17 cellular contexts compared by ENCODE assay signal in the genomic region with DNA sequence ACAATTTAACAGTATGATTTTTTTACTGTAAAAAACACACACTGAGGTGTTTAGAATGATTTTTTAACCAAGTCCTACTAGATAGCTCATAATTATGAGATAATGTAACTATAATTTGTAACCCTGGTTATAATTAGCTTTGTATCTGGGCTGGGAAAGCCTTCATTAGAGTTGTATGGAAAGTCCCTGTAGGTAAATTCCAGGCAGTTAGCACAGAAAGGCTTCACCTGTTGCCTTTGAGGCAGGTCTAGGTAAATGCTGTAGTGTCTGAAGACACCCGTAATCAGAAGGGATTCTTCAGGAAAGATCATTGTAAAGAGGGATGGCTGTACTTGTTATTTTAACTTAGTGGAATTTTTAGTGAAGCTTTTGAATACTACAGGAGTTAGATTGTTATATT. TPM values are rescaled to one million over a fixed set of nuclear protein-coding genes. Genes with fewer than 3 reads are reported as not detected.
DNase-seq lines count a peak whose midpoint lies in the region; ATAC-seq, FAIRE-seq and TF ChIP-seq lines count a peak whose summit lies in the region.
"Had no signal": no experiment of that assay in that cellular context is flagged by ENCODE, and none has a peak within 500 bp of the region (broad histone marks: within the 10 kb centered on the region; RNA-seq: fewer than 3 reads in every experiment).

No MANE protein-coding gene starts in this region.

- no peak overlapping the region for H3K4me2 ChIP-seq in mesenchymal stem cell (ENCODE audit: low read length, poor library complexity, severe bottlenecking)
- H3K4me2 ChIP-seq: BLaER1 treated with 17β-estradiol and CSF1 and Interleukin-3, amounts not matched to agents 10 nM and 100 nM had no signal

- no peak overlapping the region for H3K4ac ChIP-seq in mesenchymal stem cell (ENCODE audit: low read depth in 1 of 2, low read length in 2 of 2)

- H3K9ac ChIP-seq in colonic mucosa (ENCODE audit: low read depth in 2 of 2, low read length in 2 of 2) (peak overlapping the region in 1 of 2 donors; percentile 24), mesenchymal stem cell (ENCODE audit: low read length) (peak overlapping the region; percentile 95)
- H3K9ac ChIP-seq: BLaER1 treated with 17β-estradiol and CSF1 and Interleukin-3, amounts not matched to agents 10 nM and 100 nM had no signal

- no peak for ATAC-seq in natural killer cell treated with Interleukin-12 subunit alpha and Interleukin-12 subunit beta and Interleukin-15 and Interleukin-18, amount 100 ng/mL, for 72 hours
- no peak for ATAC-seq in HG03097 (IDR thresholded peaks at IDR 0.05; ENCODE audit: low FRiP score, unreplicated experiment)
- ATAC-seq: activated CD8-positive, alpha-beta T cell treated with anti-CD3 and anti-CD28 coated beads for 36 hours had no signal

- no peak for TF ChIP-seq POLR2A in H54 (IDR thresholded peaks at IDR 0.05; ENCODE audit: low read depth, low read length)

- no peak overlapping the region for H2BK15ac ChIP-seq in mesenchymal stem cell (ENCODE audit: low read depth, poor library complexity, severe bottlenecking)

- H3K36me3 ChIP-seq in colonic mucosa (no peaks in the 10 kb centered on the region), mesenchymal stem cell (ENCODE audit: control insufficient read depth in 1 of 2, insufficient read depth in 2 of 2, low read depth in 1 of 2, low read length in 2 of 2) (peaks cover 0 to 23% of the 10 kb centered on the region in 2 experiments)
- H3K36me3 ChIP-seq: BLaER1 treated with 17β-estradiol and CSF1 and Interleukin-3, amounts not matched to agents 10 nM and 100 nM; prostate gland; suprapubic skin had no signal

- no peaks in the 10 kb centered on the region for H3K9me3 Mint-ChIP-seq in natural killer cell treated with Interleukin-12 subunit alpha and Interleukin-12 subunit beta and Interleukin-15 and Interleukin-18, amount 100 ng/mL, for 72 hours
- H3K9me3 Mint-ChIP-seq: activated CD8-positive, alpha-beta T cell treated with anti-CD3 and anti-CD28 coated beads for 36 hours had no signal

- no peak overlapping the region for H3K23ac ChIP-seq in mesenchymal stem cell (ENCODE audit: low read length in 2 of 2)

- H3K4me1 ChIP-seq in colonic mucosa = no peaks in the 10 kb centered on the region
- H3K4me1 ChIP-seq in mesenchymal stem cell (ENCODE audit: control insufficient read depth, insufficient read depth, low read depth, low read length) = peaks cover 14% of the 10 kb centered on the region
- H3K4me1 ChIP-seq: BLaER1 treated with 17β-estradiol and CSF1 and Interleukin-3, amounts not matched to agents 10 nM and 100 nM; prostate gland had no signal

- H3K18ac ChIP-seq in mesenchymal stem cell (ENCODE audit: low read depth in 1 of 2, low read length in 2 of 2) = no peak overlapping the region

- no peak overlapping the region for H4K8ac ChIP-seq in mesenchymal stem cell (ENCODE audit: low read length)

- no peak overlapping the region for H3K4me3 Mint-ChIP-seq in natural killer cell treated with Interleukin-12 subunit alpha and Interleukin-12 subunit beta and Interleukin-15 and Interleukin-18, amount 100 ng/mL, for 72 hours

- no peak overlapping the region for H3K14ac ChIP-seq in mesenchymal stem cell (ENCODE audit: low read length in 2 of 2)

- H3K4me1 Mint-ChIP-seq in natural killer cell treated with Interleukin-12 subunit alpha and Interleukin-12 subunit beta and Interleukin-15 and Interleukin-18, amount 100 ng/mL, for 72 hours (ENCODE audit: low read depth in 2 of 2) = peaks cover 6 to 9% of the 10 kb centered on the region in 2 donors

- H2BK12ac ChIP-seq in mesenchymal stem cell (ENCODE audit: low read length in 2 of 2) = no peak overlapping the region

- H2AFZ ChIP-seq in mesenchymal stem cell (ENCODE audit: low read depth, low read length) = no peak overlapping the region

- TF ChIP-seq CTCF in AG10803 (conservative IDR thresholded peaks at IDR 0.05; ENCODE audit: low read length) (no peak), HFF-Myc (IDR thresholded peaks at IDR 0.05; ENCODE audit: low read depth, low read length, missing control alignments) (no peak), colonic mucosa (IDR thresholded peaks at IDR 0.05) (no peak)

- intact Hi-C loops in colonic mucosa (cut with DNase I) = no loop called here

- no peak overlapping the region for H3K27ac ChIP-seq in colonic mucosa
- no peak overlapping the region for H3K27ac ChIP-seq in mesenchymal stem cell (ENCODE audit: low read length, poor library complexity, severe bottlenecking)
- H3K27ac ChIP-seq: BLaER1 treated with 17β-estradiol and CSF1 and Interleukin-3, amounts not matched to agents 10 nM and 100 nM; prostate gland; suprapubic skin had no signal

- no peaks in the 10 kb centered on the region for H3K9me3 ChIP-seq in colonic mucosa
- H3K9me3 ChIP-seq in mesenchymal stem cell (ENCODE audit: control insufficient read depth, low read length) = no peaks in the 10 kb centered on the region
- H3K9me3 ChIP-seq: prostate gland, suprapubic skin had no signal

- H3K27me3 ChIP-seq in colonic mucosa = no peaks in the 10 kb centered on the region
- H3K27me3 ChIP-seq in mesenchymal stem cell (ENCODE audit: control insufficient read depth in 1 of 2, insufficient read depth in 1 of 2, low read length in 2 of 2) = peaks cover 0 to 33% of the 10 kb centered on the region in 2 experiments

- H2AK5ac ChIP-seq in mesenchymal stem cell (ENCODE audit: low read length, severe bottlenecking) = no peak overlapping the region

- DNase-seq in AG10803 (ENCODE audit: low read depth) = no peak
- no peak for DNase-seq in HFF-Myc (ENCODE audit: extremely low read depth, low read depth)
- DNase-seq in colonic mucosa = no peak
- no peak for DNase-seq in mesenchymal stem cell
- no peak for DNase-seq in HuH-7.5 (ENCODE audit: low spot score)
- DNase-seq in H54 (ENCODE audit: insufficient read length, low spot score) = no peak
- DNase-seq in natural killer cell treated with Interleukin-12 subunit alpha and Interleukin-12 subunit beta and Interleukin-15 and Interleukin-18, amount 100 ng/mL, for 72 hours (ENCODE audit: low spot score) = no peak
- DNase-seq: activated CD8-positive, alpha-beta T cell treated with anti-CD3 and anti-CD28 coated beads for 36 hours; dermis blood vessel endothelial cell; SHP77 treated with DMSO at 0.1 percent for 48 hours; stimulated activated CD4-positive, alpha-beta T cell treated with anti-CD3 and anti-CD28 coated beads, Interleukin-15, amount 100 ng/mL, for 24 hours had no signal

- H3K27me3 Mint-ChIP-seq in natural killer cell treated with Interleukin-12 subunit alpha and Interleukin-12 subunit beta and Interleukin-15 and Interleukin-18, amount 100 ng/mL, for 72 hours = peaks cover 46 to 53% of the 10 kb centered on the region in 2 donors

- H3K79me1 ChIP-seq in mesenchymal stem cell (replicated peaks; ENCODE audit: low read length, poor library complexity, severe bottlenecking) = no peaks in the 10 kb centered on the region

- H2BK120ac ChIP-seq in mesenchymal stem cell (ENCODE audit: low read depth, low read length) = no peak overlapping the region

- no peaks in the 10 kb centered on the region for H3K36me3 Mint-ChIP-seq in natural killer cell treated with Interleukin-12 subunit alpha and Interleukin-12 subunit beta and Interleukin-15 and Interleukin-18, amount 100 ng/mL, for 72 hours

- no peak overlapping the region for H2BK5ac ChIP-seq in mesenchymal stem cell (ENCODE audit: low read depth, low read length, poor library complexity, severe bottlenecking)

- peak overlapping the region; percentile 94 for H3K4me3 ChIP-seq in AG10803 (ENCODE audit: low read length)
- H3K4me3 ChIP-seq in HFF-Myc (replicated peaks; ENCODE audit: low read depth, low read length) = 0 out of 2 replicates have a peak overlapping the region, but pooled peaks have one; percentile 1
- peak overlapping the region; percentile 72 for H3K4me3 ChIP-seq in colonic mucosa
- H3K4me3 ChIP-seq in mesenchymal stem cell (ENCODE audit: insufficient read depth in 1 of 2, low read depth in 1 of 2, low read length in 2 of 2) = peak overlapping the region in 1 of 2 experiments; percentile 86
- H3K4me3 ChIP-seq: BLaER1 treated with 17β-estradiol and CSF1 and Interleukin-3, amounts not matched to agents 10 nM and 100 nM; prostate gland had no signal

- 84% methylated on average over 1 of the region's 1 CpG for WGBS in mesenchymal stem cell

- no peak for FAIRE-seq in H54 (lab: Jason Lieb, UNC)
- FAIRE-seq: frontal cortex had no signal

- H3K27ac Mint-ChIP-seq in natural killer cell treated with Interleukin-12 subunit alpha and Interleukin-12 subunit beta and Interleukin-15 and Interleukin-18, amount 100 ng/mL, for 72 hours = no peak overlapping the region
- H3K27ac Mint-ChIP-seq: activated CD8-positive, alpha-beta T cell treated with anti-CD3 and anti-CD28 coated beads for 36 hours; activated T-helper 1 cell treated with anti-CD3 and anti-CD28 coated beads, Interleukin-12 subunit alpha, Interleukin-12 subunit beta, Interleukin-2, Interleukin-4 antibody, amounts not matched to agents 30 ng/mL and 10 ng/mL and 1 ng/mL, durations not matched to agents 14 hours and 24 hours and 36 hours had no signal

- no peak overlapping the region for H4K91ac ChIP-seq in mesenchymal stem cell (ENCODE audit: low read length)

RNA-seq across cellular contexts. Expression of a gene that starts 1.9 kb away (rescaled TPM):
- total RNA-seq in colonic mucosa = 10 to 100 TPM; 20.4 to 51.4 TPM
- polyA plus RNA-seq in mesenchymal stem cell (2013, experiment 1 of 2) = 21.2 TPM
- polyA plus RNA-seq in mesenchymal stem cell (2013, experiment 2 of 2) = 20.6 TPM
- 1 to 10 TPM; 1.2 to 4.8 TPM for total RNA-seq in natural killer cell treated with Interleukin-12 subunit alpha and Interleukin-12 subunit beta and Interleukin-15 and Interleukin-18, amount 100 ng/mL, for 72 hours
